In the genomic region with DNA sequence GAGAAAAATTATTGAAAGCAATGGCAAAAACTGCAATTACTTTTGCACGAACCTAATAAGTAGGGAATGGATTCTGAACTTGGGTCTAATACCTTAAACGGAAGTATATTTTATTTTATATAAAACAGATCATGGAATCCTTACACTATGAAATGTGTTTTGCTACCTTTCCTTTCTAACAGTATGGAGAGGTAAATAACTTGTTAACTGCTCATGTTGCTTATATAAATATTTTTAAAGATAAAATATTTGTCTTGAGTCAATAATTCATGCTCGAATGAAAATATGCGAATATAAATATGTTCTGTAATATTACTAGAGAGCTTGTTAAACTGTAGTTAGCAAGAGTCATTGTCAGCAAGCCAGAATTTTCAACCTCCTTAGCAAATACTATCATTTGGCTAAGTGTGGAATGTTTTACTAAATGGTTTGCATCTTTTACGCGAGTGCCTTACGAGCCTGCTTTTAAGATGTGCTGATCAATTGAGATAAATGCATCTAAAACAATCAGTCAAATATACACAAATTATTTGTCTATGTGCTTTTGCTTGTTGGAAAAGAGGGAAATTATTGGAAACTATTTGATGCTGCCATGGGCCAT, we compare ENCODE assay signal across 24 cellular contexts. TPM values are rescaled to one million over a fixed set of nuclear protein-coding genes. Genes with fewer than 3 reads are reported as not detected.
A peak's percentile ranks its signal among the peaks of the same experiment; 100 is the strongest.
DNase-seq lines count a peak whose midpoint lies in the region; ATAC-seq and TF ChIP-seq lines count a peak whose summit lies in the region.
"Had no signal": no experiment of that assay in that cellular context is flagged by ENCODE, and none has a peak within 500 bp of the region (broad histone marks: within the 10 kb centered on the region; RNA-seq: fewer than 3 reads in every experiment).

No MANE protein-coding gene starts in this region.

- ATAC-seq in effector memory CD8-positive, alpha-beta T cell (replicated peaks): no peak
- ATAC-seq: A549, GM12878, HCT116 had no signal

- no peak overlapping the region for H3K27ac Mint-ChIP-seq in immature natural killer cell
- H3K27ac Mint-ChIP-seq in effector memory CD8-positive, alpha-beta T cell: no peak overlapping the region
- H3K27ac Mint-ChIP-seq: CD14-positive monocyte; CD4-positive, alpha-beta T cell; CD8-positive, alpha-beta memory T cell; H9 had no signal

- H3K9me3 Mint-ChIP-seq in immature natural killer cell: peaks cover 0 to 38% (median 10%) of the 10 kb centered on the region in 6 donors
- peaks cover 11 to 28% of the 10 kb centered on the region in 2 donors for H3K9me3 Mint-ChIP-seq in effector memory CD8-positive, alpha-beta T cell
- H3K9me3 Mint-ChIP-seq: CD4-positive, alpha-beta T cell; H9 had no signal

- peaks cover 0 to 3% (median 0%) of the 10 kb centered on the region in 3 donors for H3K27me3 Mint-ChIP-seq in immature natural killer cell (ENCODE audit: low read depth in 3 of 3)
- H3K27me3 Mint-ChIP-seq in effector memory CD8-positive, alpha-beta T cell: no peaks in the 10 kb centered on the region
- H3K27me3 Mint-ChIP-seq: CD4-positive, alpha-beta T cell; CD8-positive, alpha-beta memory T cell had no signal

- DNase-seq in DMS53 (lab: John Stamatoyannopoulos, UW) (peak; percentile 30), DMS53 treated with DMSO at 0.1 percent for 48 hours (lab: John Stamatoyannopoulos, UW; ENCODE audit: unreplicated experiment) (no peak), NCI-H526 treated with DMSO at 0.1 percent for 48 hours (lab: John Stamatoyannopoulos, UW) (peak; percentile 54), immature natural killer cell (no peak), NCI-H1436 treated with DMSO at 0.1 percent for 48 hours (lab: John Stamatoyannopoulos, UW) (no peak)
- no peak for DNase-seq in effector memory CD8-positive, alpha-beta T cell
- DNase-seq: 8988T; ACHN; AML-193; BE2C; CD4-positive, alpha-beta T cell; CD8-positive, alpha-beta memory T cell; DMS79; EL; GDM1; GM23248; H9 had no signal

- H3K4me3 Mint-ChIP-seq in immature natural killer cell: no peak overlapping the region
- H3K4me3 Mint-ChIP-seq in effector memory CD8-positive, alpha-beta T cell: no peak overlapping the region
- H3K4me3 Mint-ChIP-seq: CD14-positive monocyte; CD4-positive, alpha-beta T cell; CD8-positive, alpha-beta memory T cell; H9 had no signal

- TF ChIP-seq CTCF in 22Rv1 (IDR thresholded peaks at IDR 0.05): no peak
- no peak for TF ChIP-seq CTCF in VCaP (conservative IDR thresholded peaks at IDR 0.05)

- H3K27ac ChIP-seq in 22Rv1: peak overlapping the region; percentile 23
- H3K27ac ChIP-seq in VCaP: peak overlapping the region; percentile 33; the same call in 1 of the 2 replicates
- H3K27ac ChIP-seq: A549; BLaER1 treated with 17β-estradiol and CSF1 and Interleukin-3, amounts not matched to agents 10 nM and 100 nM; GM23248 had no signal

- no peaks in the 10 kb centered on the region for H3K4me1 Mint-ChIP-seq in immature natural killer cell
- no peaks in the 10 kb centered on the region for H3K4me1 Mint-ChIP-seq in effector memory CD8-positive, alpha-beta T cell (ENCODE audit: low read depth in 2 of 2)
- H3K4me1 Mint-ChIP-seq: CD14-positive monocyte; CD8-positive, alpha-beta memory T cell; H9 had no signal

- no peaks in the 10 kb centered on the region for H3K36me3 Mint-ChIP-seq in immature natural killer cell
- no peaks in the 10 kb centered on the region for H3K36me3 Mint-ChIP-seq in effector memory CD8-positive, alpha-beta T cell (ENCODE audit: insufficient read depth)
- H3K36me3 Mint-ChIP-seq: CD14-positive monocyte; CD8-positive, alpha-beta memory T cell had no signal

RNA-seq across cellular contexts. Expression of a gene that starts 5.9 kb away (rescaled TPM):
- not detected for polyA plus RNA-seq in immature natural killer cell
- polyA plus RNA-seq: A549; CD14-positive monocyte; CD8-positive, alpha-beta memory T cell; GM23248 had no signal

Comparison
In these comparisons a context has a peak if more than half of its experiments do, and no peak if none do; other contexts are left out.
1. DNase-seq: peak in DMS53 (single experiment) and NCI-H526 treated with DMSO at 0.1 percent for 48 hours (single experiment); none in DMS53 treated with DMSO at 0.1 percent for 48 hours (single experiment), immature natural killer cell (0 of 3), effector memory CD8-positive, alpha-beta T cell (0 of 3) and NCI-H1436 treated with DMSO at 0.1 percent for 48 hours (single experiment).